ENCODE assay signal across 10 cellular contexts in the genomic region with DNA sequence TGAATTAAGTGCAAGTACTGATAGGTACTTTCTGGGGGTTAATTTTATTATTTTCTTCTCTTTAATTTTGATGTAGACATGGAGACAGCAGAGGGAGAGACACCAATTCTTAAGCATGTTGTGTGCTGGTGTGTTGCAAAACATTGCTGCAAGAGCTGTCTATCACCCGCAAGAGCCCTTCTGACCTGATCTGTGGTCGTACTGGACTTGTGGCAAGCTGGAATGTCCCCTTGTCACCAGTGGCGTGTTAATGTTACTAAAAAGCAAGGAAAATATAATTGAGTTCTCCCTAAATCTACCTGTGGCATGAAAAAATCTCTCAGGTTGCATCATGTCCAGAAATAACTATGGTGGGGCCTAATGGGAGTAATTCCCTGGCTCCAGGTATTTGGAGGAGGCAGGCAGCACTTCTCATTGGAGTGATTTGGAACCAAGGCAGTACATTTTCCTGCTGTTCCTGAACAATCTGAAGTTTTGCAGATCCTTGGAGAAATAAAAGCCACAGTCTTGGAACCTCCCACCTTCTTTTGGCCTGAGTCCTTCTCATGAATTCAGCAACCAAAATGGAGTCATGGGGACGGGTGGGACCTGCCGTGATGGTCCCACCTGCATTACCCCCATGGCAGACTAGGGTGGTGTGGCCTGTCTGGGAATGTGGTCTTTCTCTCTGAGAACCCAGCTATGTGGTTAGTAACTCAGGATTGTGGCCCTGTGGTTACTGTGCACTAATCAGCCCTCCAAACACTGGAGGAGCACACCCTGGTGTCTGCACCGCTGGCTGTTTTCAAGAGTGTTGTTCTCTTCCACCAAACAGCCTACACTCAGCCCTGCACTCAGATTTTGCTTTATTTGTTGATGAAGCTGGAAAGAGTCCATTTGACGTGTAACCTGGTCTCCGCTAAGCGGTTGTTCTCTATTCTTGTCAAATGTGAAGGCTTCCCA. TPM values are rescaled to one million over a fixed set of nuclear protein-coding genes. Genes with fewer than 3 reads are reported as not detected.
DNase-seq lines count a peak whose midpoint lies in the region; ATAC-seq, FAIRE-seq and TF ChIP-seq lines count a peak whose summit lies in the region.
"Had no signal": no experiment of that assay in that cellular context is flagged by ENCODE, and none has a peak within 500 bp of the region (broad histone marks: within the 10 kb centered on the region; RNA-seq: fewer than 3 reads in every experiment).

No MANE protein-coding gene starts in this region.

- H3K4me1 Mint-ChIP-seq in astrocyte (ENCODE audit: low read depth, unreplicated experiment), result peaks cover 88% of the 10 kb centered on the region
- H3K4me1 Mint-ChIP-seq in mesothelial cell of epicardium, result peaks cover 29% of the 10 kb centered on the region

- FAIRE-seq in astrocyte (lab: Jason Lieb, UNC), result no peak
- FAIRE-seq: endometrium had no signal

- no peak overlapping the region for H4K12ac ChIP-seq in trophoblast cell (ENCODE audit: low read depth, low read length)

- peaks cover 20% of the 10 kb centered on the region for H3K36me3 Mint-ChIP-seq in astrocyte (ENCODE audit: low read depth, unreplicated experiment)
- peaks cover 7% of the 10 kb centered on the region for H3K36me3 Mint-ChIP-seq in mesothelial cell of epicardium

- H3K27ac Mint-ChIP-seq in astrocyte (ENCODE audit: unreplicated experiment) (peak overlapping the region; percentile 98), mesothelial cell of epicardium (no peak overlapping the region)

- TF ChIP-seq CTCF in astrocyte (IDR thresholded peaks at IDR 0.05; ENCODE audit: insufficient read depth, low read depth, low read length), result no peak
- no peak for TF ChIP-seq CTCF in mesothelial cell of epicardium (IDR thresholded peaks at IDR 0.05; ENCODE audit: unreplicated experiment)

- H3K4me2 ChIP-seq in astrocyte (ENCODE audit: low read length), result peak overlapping the region; percentile 25
- H3K4me2 ChIP-seq in trophoblast cell (ENCODE audit: low read length), result no peak overlapping the region

- H3K27me3 ChIP-seq in astrocyte (ENCODE audit: insufficient read depth, low read length), result no peaks in the 10 kb centered on the region
- no peaks in the 10 kb centered on the region for H3K27me3 ChIP-seq in trophoblast cell (ENCODE audit: insufficient read depth, low read length)

- no peaks in the 10 kb centered on the region for H3K9me3 ChIP-seq in astrocyte (ENCODE audit: insufficient read depth, low read depth, low read length)
- H3K9me3 ChIP-seq in trophoblast cell (ENCODE audit: insufficient read depth, low read depth, low read length), result peaks cover 2% of the 10 kb centered on the region

- H2AFZ ChIP-seq in astrocyte (ENCODE audit: low read depth, low read length), result no peak overlapping the region
- H2AFZ ChIP-seq in trophoblast cell (ENCODE audit: insufficient read depth, low read length, poor library complexity), result no peak overlapping the region
- H2AFZ ChIP-seq: parathyroid adenoma had no signal

- DNase-seq in NCI-H345 (lab: John Stamatoyannopoulos, UW), result peak; percentile 9
- DNase-seq in NCI-H345 treated with DMSO at 0.1 percent for 48 hours (lab: John Stamatoyannopoulos, UW; ENCODE audit: unreplicated experiment), result no peak
- DNase-seq in NCI-H2029 (lab: John Stamatoyannopoulos, UW), result peak; percentile 35
- DNase-seq in astrocyte (ENCODE audit: low read depth), result peak; percentile 84
- DNase-seq in trophoblast cell, result peak; percentile 65 to 73
- DNase-seq in mesothelial cell of epicardium (ENCODE audit: low spot score in 2 of 2, unreplicated experiment in 2 of 2), result no peak

- no peak overlapping the region for H4K91ac ChIP-seq in trophoblast cell (ENCODE audit: low read depth, low read length)

- H3K4me3 Mint-ChIP-seq in astrocyte (ENCODE audit: unreplicated experiment), result peak overlapping the region; percentile 55
- H3K4me3 Mint-ChIP-seq in mesothelial cell of epicardium, result no peak overlapping the region

- no peak for ATAC-seq in HG03565 (IDR thresholded peaks at IDR 0.05; ENCODE audit: unreplicated experiment)
- ATAC-seq in HG03196 (IDR thresholded peaks at IDR 0.05; ENCODE audit: unreplicated experiment), result no peak

- H3K23ac ChIP-seq in trophoblast cell (ENCODE audit: low read length), result no peak overlapping the region

- H3K27ac ChIP-seq in astrocyte (ENCODE audit: low read depth, low read length) (peak overlapping the region; percentile 39), trophoblast cell (ENCODE audit: low read depth, low read length) (peak overlapping the region; percentile 35)
- H3K27ac ChIP-seq: parathyroid adenoma had no signal

- H2BK12ac ChIP-seq in trophoblast cell (ENCODE audit: low read length), result no peak overlapping the region

- H3K9ac ChIP-seq in astrocyte (ENCODE audit: low read length) (peak overlapping the region; percentile 23), trophoblast cell (ENCODE audit: low read length) (no peak overlapping the region)
- H3K9ac ChIP-seq: parathyroid adenoma had no signal

- H2AK5ac ChIP-seq in trophoblast cell (ENCODE audit: low read length), result no peak overlapping the region

- H3K36me3 ChIP-seq in astrocyte (ENCODE audit: insufficient read depth, low read length) (no peaks in the 10 kb centered on the region), trophoblast cell (ENCODE audit: control insufficient read depth in 1 of 2, insufficient read depth in 2 of 2, low read length in 2 of 2) (peaks cover 0 to 3% of the 10 kb centered on the region in 2 experiments)

- H3K4me3 ChIP-seq in astrocyte (ENCODE audit: insufficient read depth, low read depth, low read length), result no peak overlapping the region
- no peak overlapping the region for H3K4me3 ChIP-seq in trophoblast cell (ENCODE audit: low read depth, low read length)

- no peak overlapping the region for H2BK120ac ChIP-seq in trophoblast cell (ENCODE audit: insufficient read depth, low read length, poor library complexity)

- no peaks in the 10 kb centered on the region for H3K79me1 ChIP-seq in trophoblast cell (ENCODE audit: low read length)

- H3K4ac ChIP-seq in trophoblast cell (ENCODE audit: low read depth, low read length), result no peak overlapping the region

- H3K79me2 ChIP-seq in astrocyte (ENCODE audit: insufficient read depth, low read length), result peaks cover 96% of the 10 kb centered on the region
- H3K79me2 ChIP-seq in trophoblast cell (ENCODE audit: control insufficient read depth, insufficient read depth, low read length, poor library complexity), result peaks cover 2% of the 10 kb centered on the region

- no peak overlapping the region for H4K8ac ChIP-seq in trophoblast cell (ENCODE audit: low read depth, low read length)

- peaks cover 28% of the 10 kb centered on the region for H3K4me1 ChIP-seq in astrocyte (ENCODE audit: insufficient read depth, low read length)
- peaks cover 9 to 24% of the 10 kb centered on the region in 2 experiments for H3K4me1 ChIP-seq in trophoblast cell (ENCODE audit: control insufficient read depth in 1 of 2, insufficient read depth in 2 of 2, low read length in 2 of 2)
- H3K4me1 ChIP-seq: parathyroid adenoma had no signal

- H3K18ac ChIP-seq in trophoblast cell (ENCODE audit: low read length), result no peak overlapping the region

- H2BK5ac ChIP-seq in trophoblast cell (ENCODE audit: low read depth, low read length, poor library complexity), result no peak overlapping the region

- no peaks in the 10 kb centered on the region for H3K27me3 Mint-ChIP-seq in astrocyte (ENCODE audit: low read depth, unreplicated experiment)
- H3K27me3 Mint-ChIP-seq in mesothelial cell of epicardium (ENCODE audit: low read depth), result no peaks in the 10 kb centered on the region

- no peaks in the 10 kb centered on the region for H3K9me3 Mint-ChIP-seq in astrocyte (ENCODE audit: unreplicated experiment)
- H3K9me3 Mint-ChIP-seq in mesothelial cell of epicardium, result no peaks in the 10 kb centered on the region

- H3K14ac ChIP-seq in trophoblast cell (ENCODE audit: low read length), result no peak overlapping the region

- no CpG with 5 or more reads among the region's 9 CpGs for WGBS in trophoblast cell (ENCODE audit: extremely low coverage, insufficient coverage, insufficient read length)

- H4K20me1 ChIP-seq in astrocyte (ENCODE audit: insufficient read depth, low read length), result peaks cover 90% of the 10 kb centered on the region

RNA-seq across cellular contexts. Expression of a gene that starts 57.4 kb away (rescaled TPM):
- total RNA-seq in astrocyte (507 and 634 TPM in 2 replicates), mesothelial cell of epicardium (41.0 to 48.3 TPM (median 45.0 TPM) in 3 replicates)
- polyA plus RNA-seq in trophoblast cell (2013), result 156 and 169 TPM in 2 replicates

Comparison
In these comparisons a context has a peak if more than half of its experiments do, and no peak if none do; other contexts are left out.
1. DNase-seq: peak in NCI-H345 (single experiment), NCI-H2029 (single experiment), astrocyte (single experiment) and trophoblast cell (2 of 2); none in NCI-H345 treated with DMSO at 0.1 percent for 48 hours (single experiment) and mesothelial cell of epicardium (0 of 2).
2. RNA of a gene that starts 57.4 kb away (total RNA-seq): 507 to 634 TPM in astrocyte; 41.0 to 48.3 TPM in mesothelial cell of epicardium; every median in the first group is over 10 times any median in the second.